In genomic region chr9:77750981-77751340, GRCh38 we compare ENCODE assay signal across 1 cellular context.
TF ChIP-seq lines count a peak whose summit lies in the region.

No MANE protein-coding gene starts in this region.

TF ChIP-seq in SK-N-SH treated with all-trans-retinoic acid at 6 μM for 48 hours, 23 proteins besides CTCF, POLR2A, EP300 and RAD21 (continued from another document):
- peak; percentile 76; the same call in 1 of the 2 replicates for TF ChIP-seq CSRNP3 (CRISPR knock-in tag; IDR thresholded peaks at IDR 0.05)
